In the genomic region with DNA sequence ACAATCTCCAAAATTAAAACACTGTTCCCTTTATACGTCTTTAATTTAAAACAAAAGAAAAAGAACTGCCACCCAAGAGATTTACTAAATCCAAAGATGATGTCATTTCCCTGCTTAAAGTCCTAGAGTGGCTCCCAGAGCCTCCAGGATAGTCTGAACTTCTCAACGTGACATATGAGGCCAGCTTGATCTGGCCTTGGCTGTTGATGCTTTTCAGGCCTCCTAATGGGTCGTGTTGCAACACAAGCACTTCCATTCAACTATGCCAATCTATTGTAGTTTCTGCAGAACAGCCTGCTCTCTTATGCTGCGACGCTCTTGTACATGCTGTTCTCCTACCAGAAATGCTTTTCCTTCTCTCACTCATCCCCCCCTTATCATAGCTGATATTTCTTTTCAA, we compare ENCODE assay signal across 18 cellular contexts. TPM values are rescaled to one million over a fixed set of nuclear protein-coding genes. Genes with fewer than 3 reads are reported as not detected.
DNase-seq lines count a peak whose midpoint lies in the region; ATAC-seq, FAIRE-seq and TF ChIP-seq lines count a peak whose summit lies in the region.
"Had no signal": no experiment of that assay in that cellular context is flagged by ENCODE, and none has a peak within 500 bp of the region (broad histone marks: within the 10 kb centered on the region; RNA-seq: fewer than 3 reads in every experiment).

No MANE protein-coding gene starts in this region.

- ATAC-seq in Right ventricle myocardium inferior (peak; percentile 92), K562 (no peak), GM18870 (IDR thresholded peaks at IDR 0.05; ENCODE audit: unreplicated experiment) (no peak), HG03039 (IDR thresholded peaks at IDR 0.05; ENCODE audit: unreplicated experiment) (no peak)
- ATAC-seq: GM23338 had no signal

- H3K9me3 ChIP-seq in K562 (replicated peaks; ENCODE audit: control insufficient read depth, insufficient read depth, low read depth, low read length) (no peaks in the 10 kb centered on the region), tibial nerve (no peaks in the 10 kb centered on the region)
- H3K9me3 ChIP-seq: vagina had no signal

- H3K9me1 ChIP-seq in K562 (ENCODE audit: control insufficient read depth, insufficient read depth, low read length): no peaks in the 10 kb centered on the region

- in situ Hi-C loops in K562 (cut with MboI): no loop called here

- no TSS peak for BruUV-seq in K562 (replicated peaks; lab: Mats Ljungman, UMichigan)

- no peak for TF ChIP-seq RAD21 in K562 (CRISPR knock-in tag; conservative IDR thresholded peaks at IDR 0.05 in 1 of 2, IDR thresholded peaks at IDR 0.05 in 1 of 2)

- H3K4me3 ChIP-seq in K562 (no peak overlapping the region), tibial nerve (no peak overlapping the region)
- H3K4me3 ChIP-seq: GM23338, PC-9, vagina had no signal

- H3K27me3 ChIP-seq in K562 (ENCODE audit: control insufficient read depth in 2 of 2, insufficient read depth in 2 of 2, low read length in 2 of 2) (peaks cover 0 to 4% of the 10 kb centered on the region in 2 experiments; a peak in 1 of 5 replicates), tibial nerve (no peaks in the 10 kb centered on the region)
- H3K27me3 ChIP-seq: vagina had no signal

- TF ChIP-seq CTCF in K562 (IDR thresholded peaks at IDR 0.05 in 2 of 3, conservative IDR thresholded peaks at IDR 0.05 in 1 of 3; ENCODE audit: insufficient read depth in 2 of 3, low read depth in 1 of 3, low read length in 3 of 3) (no peak), tibial nerve (IDR thresholded peaks at IDR 0.05) (no peak)

- H4K20me1 ChIP-seq in K562 (replicated peaks; ENCODE audit: control insufficient read depth, insufficient read depth, low read length): no peaks in the 10 kb centered on the region

- DNase-seq in Right ventricle myocardium inferior (ENCODE audit: missing footprints): no peak
- no peak for DNase-seq in cardiac septum (ENCODE audit: low spot score)
- DNase-seq in K562 (ENCODE audit: extremely low read depth in 1 of 4, low spot score in 3 of 4): no peak
- peak; percentile 77 for DNase-seq in islet precursor cell
- peak in 1 of 2 donors; percentile 13 for DNase-seq in tibial nerve (ENCODE audit: low spot score in 2 of 2)
- DNase-seq in AML-193 (lab: John Stamatoyannopoulos, UW): no peak
- DNase-seq: activated CD4-positive, alpha-beta T cell treated with anti-CD3 and anti-CD28 coated beads, Interleukin-2, amount 50 U/mL, for 4 hours; effector memory CD4-positive, alpha-beta T cell; NCI-H2171; PC-9 had no signal

- no peak for FAIRE-seq in K562 (lab: Jason Lieb, UNC)
- FAIRE-seq: GM12891, GM19239 had no signal

- H3K4me2 ChIP-seq in K562 (ENCODE audit: insufficient read depth, low read length): no peak overlapping the region
- H3K4me2 ChIP-seq: GM23338, PC-9 had no signal

- no peaks in the 10 kb centered on the region for H3K79me2 ChIP-seq in K562 (ENCODE audit: control insufficient read depth, insufficient read depth, low read length)

- no peaks in the 10 kb centered on the region for H3K36me3 ChIP-seq in K562 (ENCODE audit: control insufficient read depth, insufficient read depth, low read length)
- H3K36me3 ChIP-seq in tibial nerve: no peaks in the 10 kb centered on the region
- H3K36me3 ChIP-seq: vagina had no signal

- POLR2A ChIA-PET in K562 (lab: Yijun Ruan, JAX): interaction anchor here (1.2 kb wide), 2 partner anchors 9 to 20 kb away, joined by 4 read pairs; no protein-coding TSS in a partner anchor

- no peak overlapping the region for H3K9ac ChIP-seq in K562 (ENCODE audit: insufficient read depth in 1 of 2, low read depth in 2 of 2, low read length in 2 of 2)

- TF ChIP-seq POLR2A in K562 (conservative IDR thresholded peaks at IDR 0.05) (no peak), tibial nerve (IDR thresholded peaks at IDR 0.05) (no peak)

- no peak overlapping the region for H2AFZ ChIP-seq in K562 (ENCODE audit: low read depth, low read length)
- H2AFZ ChIP-seq: GM23338, PC-9 had no signal

- H3K4me1 ChIP-seq in K562 (replicated peaks in 1 of 2; ENCODE audit: control insufficient read depth in 2 of 2, insufficient read depth in 2 of 2, low read length in 2 of 2) (no peaks in the 10 kb centered on the region), tibial nerve (peaks cover 0 to 6% (median 0%) of the 10 kb centered on the region in 4 donors)
- H3K4me1 ChIP-seq: vagina had no signal

- TF ChIP-seq EP300 in K562 (IDR thresholded peaks at IDR 0.05; ENCODE audit: low read length) (no peak), tibial nerve (IDR thresholded peaks at IDR 0.05) (peak; percentile 18 to 87)

- 0% methylated on average over 5 of the region's 5 CpGs for WGBS in K562 (ENCODE audit: insufficient coverage, low coverage, missing lambda C conversion rate)
- WGBS in tibial nerve, 2 donors: 39 to 53% methylated on average over 5 of the region's 5 CpGs

- CTCF ChIA-PET in K562 (lab: Yijun Ruan, JAX; ENCODE audit: low intra/inter-chr PET ratio): no interaction called here

- no peak overlapping the region for H3K27ac ChIP-seq in K562 (ENCODE audit: extremely low read depth, low read depth, low read length)
- peak overlapping the region in 2 of 4 donors; percentile 58 to 73 for H3K27ac ChIP-seq in tibial nerve
- H3K27ac ChIP-seq: PC-9, vagina had no signal

- intact Hi-C loops in Right ventricle myocardium inferior (cut with DNase I): no loop called here
- intact Hi-C loops in cardiac septum (cut with DNase I): no loop called here
- intact Hi-C loops in K562 (cut with micrococcal nuclease): no loop called here

TF ChIP-seq in K562, 482 proteins besides CTCF, POLR2A, EP300 and RAD21:
- peak; percentile 38; the same call in 1 of the 2 replicates for TF ChIP-seq ATF3 (IDR thresholded peaks at IDR 0.05)
- no peak for TF ChIP-seq ATF3 (CRISPR knock-in tag; conservative IDR thresholded peaks at IDR 0.05)
- no peak for TF ChIP-seq SMARCA4 (IDR thresholded peaks at IDR 0.05)
TF ChIP-seq in K562: peak in this region for 1.

RNA-seq across cellular contexts. Expression of gene LGR5, which starts 35.7 kb away (rescaled TPM):
- not detected for total RNA-seq in Right ventricle myocardium inferior
- total RNA-seq in cardiac septum: not detected
- total RNA-seq in K562 (2011; cell fraction: chromatin; rRNA removed; ENCODE audit: low replicate concordance): not detected in 2 replicates
- not detected in 2 replicates for total RNA-seq in K562 (2011; cell fraction: nucleolus; rRNA removed)
- total RNA-seq in K562 (2011; cell fraction: nucleoplasm; rRNA removed): not detected in 2 replicates
- total RNA-seq in K562 (2014; rRNA removed): not detected in 2 replicates
- total RNA-seq in K562 (2014; rRNA removed; fragmentation: Illumina TruSeq; extraction: Trizol): not detected in 2 replicates
- not detected in 2 replicates for total RNA-seq in K562 (2015; rRNA removed; fragmentation: Illumina TruSeq; extraction: Trizol)
- total RNA-seq in K562 (2021): not detected in 2 replicates
- not detected in 2 replicates for polyA plus RNA-seq in K562 (2011; rRNA removed)
- not detected in 2 replicates for polyA plus RNA-seq in K562 (2011; cell fraction: cytosol; rRNA removed)
- not detected in 2 replicates for polyA plus RNA-seq in K562 (2011; cell fraction: nucleus; rRNA removed)
- not detected in 2 replicates for polyA plus RNA-seq in K562 (2012)
- not detected in 2 replicates for polyA plus RNA-seq in K562 (2014; fragmentation: Illumina TruSeq; extraction: Trizol)
- polyA plus RNA-seq in K562 (2014; fragmentation: Nextera tagmentation; extraction: Ambion mirVana): not detected
- polyA plus RNA-seq in K562 (2014; rRNA removed): not detected in 2 replicates
- polyA minus RNA-seq in K562 (2011; rRNA and poly(A)+ RNA removed): not detected in 2 replicates
- not detected in 2 replicates for polyA minus RNA-seq in K562 (2011; cell fraction: cytosol; rRNA and poly(A)+ RNA removed)
- not detected in 2 replicates for polyA minus RNA-seq in K562 (2011; cell fraction: nucleus; rRNA and poly(A)+ RNA removed)
- total RNA-seq in tibial nerve: 10 to 100 TPM in 2 of 4 donors, 1 to 10 TPM in 2; 1.6 to 11.1 (median 7.7) TPM
- total RNA-seq: activated T-helper 2 cell treated with anti-CD3 and anti-CD28 coated beads, Interferon-gamma antibody, Interleukin-2, Interleukin-4, amounts not matched to agents 10 μg/mL and 5 μg/mL and 100 μg/mL, durations not matched to agents 14 hours and 24 hours and 36 hours; lung microvascular endothelial cell; PC-9 had no signal
